ENCODE assay signal across 17 cellular contexts in the genomic region with DNA sequence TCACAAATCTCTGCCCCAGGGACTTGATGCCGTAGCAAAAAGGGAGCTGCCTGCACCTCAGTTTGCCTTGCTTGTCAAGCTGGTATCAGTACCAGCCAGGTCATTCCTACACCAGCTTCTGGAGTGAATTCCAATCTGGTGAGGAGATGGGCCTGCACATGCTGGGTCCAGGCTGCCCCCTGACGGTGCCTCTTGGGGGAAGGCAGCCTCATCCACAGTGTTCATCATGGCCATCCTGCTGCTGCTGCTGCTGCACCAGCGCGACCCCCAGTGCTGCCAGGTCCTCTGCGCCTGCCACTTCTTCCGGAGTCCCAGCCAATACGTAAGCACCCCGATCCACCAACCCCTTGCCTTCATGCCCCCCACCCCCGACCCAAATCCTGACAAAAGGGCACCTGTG. TPM values are rescaled to one million over a fixed set of nuclear protein-coding genes. Genes with fewer than 3 reads are reported as not detected.
DNase-seq lines count a peak whose midpoint lies in the region; ATAC-seq and TF ChIP-seq lines count a peak whose summit lies in the region.
"Had no signal": no experiment of that assay in that cellular context is flagged by ENCODE, and none has a peak within 500 bp of the region (broad histone marks: within the 10 kb centered on the region; RNA-seq: fewer than 3 reads in every experiment).

No MANE protein-coding gene starts in this region.

- H3K9me3 ChIP-seq in sigmoid colon = no peaks in the 10 kb centered on the region
- H3K9me3 ChIP-seq: Peyer's patch had no signal

- H3K4me1 Mint-ChIP-seq in WTC11 = peaks cover 36% of the 10 kb centered on the region

- H3K4me3 Mint-ChIP-seq in WTC11 = no peak overlapping the region
- H3K4me3 Mint-ChIP-seq: activated CD4-positive, alpha-beta memory T cell treated with anti-CD3 and anti-CD28 coated beads for 36 hours; activated naive CD4-positive, alpha-beta T cell treated with anti-CD3 and anti-CD28 coated beads for 36 hours had no signal

- H3K36me3 ChIP-seq in sigmoid colon = peaks cover 10 to 66% (median 31%) of the 10 kb centered on the region in 4 donors

- peak; percentile 46 for DNase-seq in activated effector memory CD4-positive, alpha-beta T cell treated with anti-CD3 and anti-CD28 coated beads, Interleukin-2, amount 50 U/mL, for 16 hours
- DNase-seq in activated effector memory CD4-positive, alpha-beta T cell treated with Interleukin-2 at 50 U/mL for 16 hours = no peak
- DNase-seq in WTC11 (ENCODE audit: low spot score) = no peak
- DNase-seq in foreskin keratinocyte = peak in 1 of 2 donors; percentile 68
- DNase-seq in sigmoid colon = peak; percentile 39
- DNase-seq in DMS79 treated with DMSO at 0.1 percent for 48 hours (lab: John Stamatoyannopoulos, UW) = no peak
- no peak for DNase-seq in activated gamma-delta T cell (lab: John Stamatoyannopoulos, UW)
- DNase-seq: activated CD4-positive, alpha-beta memory T cell treated with anti-CD3 and anti-CD28 coated beads for 36 hours; activated naive CD4-positive, alpha-beta T cell treated with anti-CD3 and anti-CD28 coated beads for 36 hours; DND-41; MV-4-11; NCI-H446; Peyer's patch; T-helper 2 cell had no signal

- H3K9me3 Mint-ChIP-seq in WTC11 = no peaks in the 10 kb centered on the region
- H3K9me3 Mint-ChIP-seq: activated CD4-positive, alpha-beta memory T cell treated with anti-CD3 and anti-CD28 coated beads for 36 hours; activated naive CD4-positive, alpha-beta T cell treated with anti-CD3 and anti-CD28 coated beads for 36 hours had no signal

- ATAC-seq in WTC11 = peak; percentile 16
- ATAC-seq in foreskin keratinocyte = peak; percentile 63
- no peak for ATAC-seq in GM19395 (IDR thresholded peaks at IDR 0.05; ENCODE audit: unreplicated experiment)
- ATAC-seq: left lobe of liver had no signal

- CTCF ChIA-PET in WTC11 (lab: Charles Lee) = interaction anchor here (0.6 to 6.9 kb wide), 4 partner anchors 15 to 164 kb away, joined by 4 to 108 read pairs (median 26); a partner anchor contains a TSS

- H3K4me1 ChIP-seq in foreskin keratinocyte (no peaks in the 10 kb centered on the region), sigmoid colon (peaks cover 0 to 23% (median 17%) of the 10 kb centered on the region in 4 donors)

- 85 to 90% methylated on average over 9 of the region's 9 CpGs for WGBS in sigmoid colon, 2 donors

- no peak overlapping the region for H3K4me3 ChIP-seq in sigmoid colon
- H3K4me3 ChIP-seq: dorsolateral prefrontal cortex, Peyer's patch had no signal

- H3K27ac ChIP-seq in foreskin keratinocyte (no peak overlapping the region), sigmoid colon (no peak overlapping the region)
- H3K27ac ChIP-seq: Peyer's patch had no signal

- H3K27me3 Mint-ChIP-seq in WTC11 (ENCODE audit: low read depth) = no peaks in the 10 kb centered on the region
- H3K27me3 Mint-ChIP-seq: activated CD4-positive, alpha-beta memory T cell treated with anti-CD3 and anti-CD28 coated beads for 36 hours had no signal

- TF ChIP-seq POLR2A in sigmoid colon (IDR thresholded peaks at IDR 0.05) = no peak

- H3K27me3 ChIP-seq in foreskin keratinocyte (no peaks in the 10 kb centered on the region), sigmoid colon (no peaks in the 10 kb centered on the region)
- H3K27me3 ChIP-seq: dorsolateral prefrontal cortex, Peyer's patch had no signal

- intact Hi-C loops in sigmoid colon (cut with DNase I) = no loop called here

- TF ChIP-seq CTCF in WTC11 (IDR thresholded peaks at IDR 0.05) = no peak
- TF ChIP-seq CTCF in foreskin keratinocyte (conservative IDR thresholded peaks at IDR 0.05) = peak; percentile 51
- TF ChIP-seq CTCF in sigmoid colon (IDR thresholded peaks at IDR 0.05) = no peak

- H3K27ac Mint-ChIP-seq in WTC11 = peak overlapping the region; percentile 76
- H3K27ac Mint-ChIP-seq: activated CD4-positive, alpha-beta memory T cell treated with anti-CD3 and anti-CD28 coated beads for 36 hours; activated naive CD4-positive, alpha-beta T cell treated with anti-CD3 and anti-CD28 coated beads for 36 hours had no signal

- POLR2A ChIA-PET in WTC11 (lab: Charles Lee) = interaction anchor here (1.4 kb wide), 1 partner anchor 32 kb away, joined by 3 read pairs; a partner anchor contains a TSS

- peaks cover 23% of the 10 kb centered on the region for H3K36me3 Mint-ChIP-seq in WTC11

- no peak for TF ChIP-seq EP300 in sigmoid colon (IDR thresholded peaks at IDR 0.05)

TF ChIP-seq in WTC11, 78 proteins besides CTCF, POLR2A, EP300 and RAD21:
- TF ChIP-seq MXD4 (CRISPR knock-in tag; IDR thresholded peaks at IDR 0.05; ENCODE audit: borderline replicate concordance) = no peak
- TF ChIP-seq SP1 (CRISPR knock-in tag; conservative IDR thresholded peaks at IDR 0.05) = no peak
- TF ChIP-seq, protein P1, sequence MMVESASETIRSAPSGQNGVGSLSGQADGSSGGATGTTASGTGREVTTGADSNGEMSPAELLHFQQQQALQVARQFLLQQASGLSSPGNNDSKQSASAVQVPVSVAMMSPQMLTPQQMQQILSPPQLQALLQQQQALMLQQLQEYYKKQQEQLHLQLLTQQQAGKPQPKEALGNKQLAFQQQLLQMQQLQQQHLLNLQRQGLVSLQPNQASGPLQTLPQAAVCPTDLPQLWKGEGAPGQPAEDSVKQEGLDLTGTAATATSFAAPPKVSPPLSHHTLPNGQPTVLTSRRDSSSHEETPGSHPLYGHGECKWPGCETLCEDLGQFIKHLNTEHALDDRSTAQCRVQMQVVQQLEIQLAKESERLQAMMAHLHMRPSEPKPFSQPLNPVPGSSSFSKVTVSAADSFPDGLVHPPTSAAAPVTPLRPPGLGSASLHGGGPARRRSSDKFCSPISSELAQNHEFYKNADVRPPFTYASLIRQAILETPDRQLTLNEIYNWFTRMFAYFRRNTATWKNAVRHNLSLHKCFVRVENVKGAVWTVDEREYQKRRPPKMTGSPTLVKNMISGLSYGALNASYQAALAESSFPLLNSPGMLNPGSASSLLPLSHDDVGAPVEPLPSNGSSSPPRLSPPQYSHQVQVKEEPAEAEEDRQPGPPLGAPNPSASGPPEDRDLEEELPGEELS (CRISPR knock-in tag; IDR thresholded peaks at IDR 0.05) = no peak
TF ChIP-seq in WTC11: peak in this region for 0.

RNA-seq across cellular contexts. Expression of a gene that starts 8.3 kb away (rescaled TPM):
- total RNA-seq in WTC11 (2021) (66.7 to 80.5 TPM (median 69.8 TPM) in 3 replicates), foreskin keratinocyte (116 and 123 TPM in 2 replicates), sigmoid colon (10 to 100 TPM; 64.0 to 94.6 (median 75.6) TPM)
- polyA plus RNA-seq in foreskin keratinocyte (171 and 178 TPM in 2 replicates), sigmoid colon (100 to 1,000 TPM; 151 to 234 (median 220) TPM)

RNA-seq across cellular contexts. Expression of a gene that starts 8.3 kb away (rescaled TPM):
- 22.8 to 27.1 TPM (median 24.9 TPM) in 3 replicates for total RNA-seq in WTC11 (2021)
- total RNA-seq in foreskin keratinocyte = 11.8 and 13.5 TPM in 2 replicates
- polyA plus RNA-seq in foreskin keratinocyte = 8.5 and 9.7 TPM in 2 replicates
- under 1 TPM in 1 of 4 donors, not detected in 3; 0.36 TPM for total RNA-seq in sigmoid colon
- 1 to 10 TPM in 2 of 3 donors, not detected in 1; 1.2 to 3.5 TPM for polyA plus RNA-seq in sigmoid colon

RNA-seq across cellular contexts. Expression of a gene that starts 18.8 kb away (rescaled TPM):
- total RNA-seq in WTC11 (2021) (35.7 to 39.7 TPM (median 37.9 TPM) in 3 replicates), foreskin keratinocyte (36.5 and 38.0 TPM in 2 replicates), sigmoid colon (10 to 100 TPM; 16.2 to 27.4 (median 18.3) TPM)
- polyA plus RNA-seq in foreskin keratinocyte (21.8 and 22.2 TPM in 2 replicates), sigmoid colon (10 to 100 TPM in 1 of 3 donors, 1 to 10 TPM in 2; 1.8 to 14.5 (median 2.5) TPM)

RNA-seq across cellular contexts. Expression of a gene that starts 32.6 kb away (rescaled TPM):
- total RNA-seq in WTC11 (2021) = 89.3 to 108 TPM (median 90.4 TPM) in 3 replicates
- total RNA-seq in foreskin keratinocyte = 223 and 231 TPM in 2 replicates
- polyA plus RNA-seq in foreskin keratinocyte = 166 and 173 TPM in 2 replicates
- total RNA-seq in sigmoid colon = 10 to 100 TPM; 32.4 to 38.8 (median 35.2) TPM
- 100 to 1,000 TPM in 1 of 3 donors, 10 to 100 TPM in 2; 78.1 to 116 (median 84.6) TPM for polyA plus RNA-seq in sigmoid colon

Comparison
In these comparisons a context has a peak if more than half of its experiments do, and no peak if none do; other contexts are left out.
1. DNase-seq: peak in activated effector memory CD4-positive, alpha-beta T cell treated with anti-CD3 and anti-CD28 coated beads, Interleukin-2, amount 50 U/mL, for 16 hours (single experiment) and sigmoid colon (single experiment); none in activated effector memory CD4-positive, alpha-beta T cell treated with Interleukin-2 at 50 U/mL for 16 hours (single experiment), WTC11 (single experiment), DMS79 treated with DMSO at 0.1 percent for 48 hours (single experiment) and activated gamma-delta T cell (single experiment).